In the genomic region with DNA sequence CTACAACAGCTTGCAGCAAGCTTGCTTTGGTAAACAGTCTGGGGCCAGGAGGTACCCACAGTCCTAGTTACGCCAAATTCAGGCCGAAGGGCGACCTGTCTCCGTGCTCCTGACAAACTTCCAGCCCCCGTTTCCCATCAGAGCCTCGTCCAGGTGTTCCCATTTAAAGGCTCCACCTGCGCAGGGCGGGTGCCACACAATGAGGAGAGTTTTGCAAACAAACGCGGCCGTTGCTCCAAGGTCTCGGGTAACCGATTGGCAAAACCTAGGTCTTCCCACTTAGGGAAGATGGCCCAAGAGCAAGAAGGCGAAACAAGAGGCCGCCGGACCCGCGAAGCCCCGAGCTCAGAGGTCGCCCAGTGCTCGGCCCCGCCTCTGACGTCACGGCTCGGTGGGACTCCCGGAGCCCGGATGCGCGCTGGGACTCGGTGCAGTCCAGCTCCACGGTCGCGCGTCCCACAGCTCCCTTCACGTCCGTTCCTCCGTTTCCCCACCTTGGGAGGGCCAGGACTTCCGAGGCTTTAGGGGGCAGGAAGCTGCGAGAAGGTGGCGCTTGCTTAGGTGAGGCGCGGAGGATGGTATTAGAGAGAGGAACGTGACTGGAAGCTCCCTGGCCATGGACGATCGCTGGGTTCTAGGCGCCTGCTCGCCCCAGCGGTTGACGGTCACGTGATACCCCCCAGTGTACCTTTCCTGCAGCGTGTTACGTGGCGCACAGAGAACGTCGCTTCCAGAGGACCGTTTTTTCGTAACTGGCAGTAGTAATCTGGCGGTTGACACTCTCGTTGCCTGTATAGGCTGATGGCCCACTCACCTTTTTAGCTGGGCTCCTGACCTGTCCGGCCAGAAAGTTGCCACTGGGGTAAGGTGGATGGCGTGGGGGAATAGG, we compare ENCODE assay signal across 1 cellular context.
TF ChIP-seq lines count a peak whose summit lies in the region.

No MANE protein-coding gene starts in this region.

TF ChIP-seq in GM23338, 12 proteins besides CTCF, POLR2A, EP300 and RAD21 (continued from another document):
- TF ChIP-seq, protein P1, sequence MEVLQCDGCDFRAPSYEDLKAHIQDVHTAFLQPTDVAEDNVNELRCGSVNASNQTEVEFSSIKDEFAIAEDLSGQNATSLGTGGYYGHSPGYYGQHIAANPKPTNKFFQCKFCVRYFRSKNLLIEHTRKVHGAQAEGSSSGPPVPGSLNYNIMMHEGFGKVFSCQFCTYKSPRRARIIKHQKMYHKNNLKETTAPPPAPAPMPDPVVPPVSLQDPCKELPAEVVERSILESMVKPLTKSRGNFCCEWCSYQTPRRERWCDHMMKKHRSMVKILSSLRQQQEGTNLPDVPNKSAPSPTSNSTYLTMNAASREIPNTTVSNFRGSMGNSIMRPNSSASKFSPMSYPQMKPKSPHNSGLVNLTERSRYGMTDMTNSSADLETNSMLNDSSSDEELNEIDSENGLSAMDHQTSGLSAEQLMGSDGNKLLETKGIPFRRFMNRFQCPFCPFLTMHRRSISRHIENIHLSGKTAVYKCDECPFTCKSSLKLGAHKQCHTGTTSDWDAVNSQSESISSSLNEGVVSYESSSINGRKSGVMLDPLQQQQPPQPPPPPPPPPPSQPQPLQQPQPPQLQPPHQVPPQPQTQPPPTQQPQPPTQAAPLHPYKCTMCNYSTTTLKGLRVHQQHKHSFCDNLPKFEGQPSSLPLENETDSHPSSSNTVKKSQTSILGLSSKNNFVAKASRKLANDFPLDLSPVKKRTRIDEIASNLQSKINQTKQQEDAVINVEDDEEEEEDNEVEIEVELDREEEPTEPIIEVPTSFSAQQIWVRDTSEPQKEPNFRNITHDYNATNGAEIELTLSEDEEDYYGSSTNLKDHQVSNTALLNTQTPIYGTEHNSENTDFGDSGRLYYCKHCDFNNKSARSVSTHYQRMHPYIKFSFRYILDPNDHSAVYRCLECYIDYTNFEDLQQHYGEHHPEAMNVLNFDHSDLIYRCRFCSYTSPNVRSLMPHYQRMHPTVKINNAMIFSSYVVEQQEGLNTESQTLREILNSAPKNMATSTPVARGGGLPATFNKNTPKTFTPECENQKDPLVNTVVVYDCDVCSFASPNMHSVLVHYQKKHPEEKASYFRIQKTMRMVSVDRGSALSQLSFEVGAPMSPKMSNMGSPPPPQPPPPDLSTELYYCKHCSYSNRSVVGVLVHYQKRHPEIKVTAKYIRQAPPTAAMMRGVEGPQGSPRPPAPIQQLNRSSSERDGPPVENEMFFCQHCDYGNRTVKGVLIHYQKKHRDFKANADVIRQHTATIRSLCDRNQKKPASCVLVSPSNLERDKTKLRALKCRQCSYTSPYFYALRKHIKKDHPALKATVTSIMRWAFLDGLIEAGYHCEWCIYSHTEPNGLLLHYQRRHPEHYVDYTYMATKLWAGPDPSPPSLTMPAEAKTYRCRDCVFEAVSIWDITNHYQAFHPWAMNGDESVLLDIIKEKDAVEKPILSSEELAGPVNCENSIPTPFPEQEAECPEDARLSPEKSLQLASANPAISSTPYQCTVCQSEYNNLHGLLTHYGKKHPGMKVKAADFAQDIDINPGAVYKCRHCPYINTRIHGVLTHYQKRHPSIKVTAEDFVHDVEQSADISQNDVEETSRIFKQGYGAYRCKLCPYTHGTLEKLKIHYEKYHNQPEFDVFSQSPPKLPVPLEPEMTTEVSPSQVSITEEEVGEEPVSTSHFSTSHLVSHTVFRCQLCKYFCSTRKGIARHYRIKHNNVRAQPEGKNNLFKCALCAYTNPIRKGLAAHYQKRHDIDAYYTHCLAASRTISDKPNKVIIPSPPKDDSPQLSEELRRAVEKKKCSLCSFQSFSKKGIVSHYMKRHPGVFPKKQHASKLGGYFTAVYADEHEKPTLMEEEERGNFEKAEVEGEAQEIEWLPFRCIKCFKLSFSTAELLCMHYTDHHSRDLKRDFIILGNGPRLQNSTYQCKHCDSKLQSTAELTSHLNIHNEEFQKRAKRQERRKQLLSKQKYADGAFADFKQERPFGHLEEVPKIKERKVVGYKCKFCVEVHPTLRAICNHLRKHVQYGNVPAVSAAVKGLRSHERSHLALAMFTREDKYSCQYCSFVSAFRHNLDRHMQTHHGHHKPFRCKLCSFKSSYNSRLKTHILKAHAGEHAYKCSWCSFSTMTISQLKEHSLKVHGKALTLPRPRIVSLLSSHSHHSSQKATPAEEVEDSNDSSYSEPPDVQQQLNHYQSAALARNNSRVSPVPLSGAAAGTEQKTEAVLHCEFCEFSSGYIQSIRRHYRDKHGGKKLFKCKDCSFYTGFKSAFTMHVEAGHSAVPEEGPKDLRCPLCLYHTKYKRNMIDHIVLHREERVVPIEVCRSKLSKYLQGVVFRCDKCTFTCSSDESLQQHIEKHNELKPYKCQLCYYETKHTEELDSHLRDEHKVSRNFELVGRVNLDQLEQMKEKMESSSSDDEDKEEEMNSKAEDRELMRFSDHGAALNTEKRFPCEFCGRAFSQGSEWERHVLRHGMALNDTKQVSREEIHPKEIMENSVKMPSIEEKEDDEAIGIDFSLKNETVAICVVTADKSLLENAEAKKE (CRISPR knock-in tag; IDR thresholded peaks at IDR 0.05): no peak
- TF ChIP-seq, protein P2, sequence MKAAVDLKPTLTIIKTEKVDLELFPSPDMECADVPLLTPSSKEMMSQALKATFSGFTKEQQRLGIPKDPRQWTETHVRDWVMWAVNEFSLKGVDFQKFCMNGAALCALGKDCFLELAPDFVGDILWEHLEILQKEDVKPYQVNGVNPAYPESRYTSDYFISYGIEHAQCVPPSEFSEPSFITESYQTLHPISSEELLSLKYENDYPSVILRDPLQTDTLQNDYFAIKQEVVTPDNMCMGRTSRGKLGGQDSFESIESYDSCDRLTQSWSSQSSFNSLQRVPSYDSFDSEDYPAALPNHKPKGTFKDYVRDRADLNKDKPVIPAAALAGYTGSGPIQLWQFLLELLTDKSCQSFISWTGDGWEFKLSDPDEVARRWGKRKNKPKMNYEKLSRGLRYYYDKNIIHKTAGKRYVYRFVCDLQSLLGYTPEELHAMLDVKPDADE (IDR thresholded peaks at IDR 0.05): 0 out of 2 replicates have a peak, but pooled peaks have one; percentile 54
- TF ChIP-seq POLR2AphosphoS5 (IDR thresholded peaks at IDR 0.05; ENCODE audit: low read depth) (peak; percentile 93), ZNF331 (CRISPR knock-in tag; IDR thresholded peaks at IDR 0.05; ENCODE audit: low read depth) (no peak)
TF ChIP-seq in GM23338: peak in this region for 3.
